Comparison of ENCODE assay signal across 11 cellular contexts in genomic region chr5:133746834-133747233, GRCh38.
DNase-seq lines count a peak whose midpoint lies in the region; ATAC-seq and TF ChIP-seq lines count a peak whose summit lies in the region.
"Had no signal": no experiment of that assay in that cellular context is flagged by ENCODE, and none has a peak within 500 bp of the region (broad histone marks: within the 10 kb centered on the region; RNA-seq: fewer than 3 reads in every experiment).

No MANE protein-coding gene starts in this region.

- in situ Hi-C loops in astrocyte of the spinal cord (cut with HindIII; ENCODE audit: low sequenced_read_pairs): no loop called here

- H3K4me1 Mint-ChIP-seq in stimulated activated memory B cell treated with anti-CD40 and anti-IgM and Interleukin-4, amounts not matched to agents 10 μg/mL and 1 μg/mL and 100 μg/mL, for 72 hours: peaks cover 21% of the 10 kb centered on the region

- peak; percentile 17 for TF ChIP-seq CTCF in astrocyte of the spinal cord (IDR thresholded peaks at IDR 0.05; ENCODE audit: low read depth, low read length)

- no peak for ATAC-seq in GM19035 (IDR thresholded peaks at IDR 0.05; ENCODE audit: unreplicated experiment)
- no peak for ATAC-seq in stimulated activated memory B cell treated with anti-CD40 and anti-IgM and Interleukin-4, amounts not matched to agents 10 μg/mL and 1 μg/mL and 100 μg/mL, for 72 hours
- ATAC-seq: activated T-cell treated with anti-CD3 and anti-CD28 coated beads, Interleukin-2, amount 50 U/mL, for 72 hours; sciatic nerve had no signal

- DNase-seq in NCI-H748 (lab: John Stamatoyannopoulos, UW; ENCODE audit: unreplicated experiment): peak; percentile 7
- DNase-seq in NCI-H748 treated with DMSO at 0.1 percent for 48 hours (lab: John Stamatoyannopoulos, UW): no peak
- peak; percentile 3 for DNase-seq in LHCN-M2 (ENCODE audit: low read depth)
- DNase-seq in astrocyte of the spinal cord (ENCODE audit: low read depth, low spot score): no peak
- peak; percentile 48 for DNase-seq in stimulated activated CD4-positive, alpha-beta T cell treated with anti-CD3 and anti-CD28 coated beads, Interleukin-1b, Interleukin-23, amount 100 ng/mL, for 48 hours
- no peak for DNase-seq in NCI-H524 (lab: John Stamatoyannopoulos, UW)

- no peaks in the 10 kb centered on the region for H3K9me3 Mint-ChIP-seq in stimulated activated memory B cell treated with anti-CD40 and anti-IgM and Interleukin-4, amounts not matched to agents 10 μg/mL and 1 μg/mL and 100 μg/mL, for 72 hours
- H3K9me3 Mint-ChIP-seq: activated T-cell treated with anti-CD3 and anti-CD28 coated beads, Interleukin-2, amount 50 U/mL, for 72 hours had no signal

- no peaks in the 10 kb centered on the region for H3K36me3 Mint-ChIP-seq in stimulated activated memory B cell treated with anti-CD40 and anti-IgM and Interleukin-4, amounts not matched to agents 10 μg/mL and 1 μg/mL and 100 μg/mL, for 72 hours

- H3K4me3 Mint-ChIP-seq in stimulated activated memory B cell treated with anti-CD40 and anti-IgM and Interleukin-4, amounts not matched to agents 10 μg/mL and 1 μg/mL and 100 μg/mL, for 72 hours: no peak overlapping the region
- H3K4me3 Mint-ChIP-seq: activated T-cell treated with anti-CD3 and anti-CD28 coated beads, Interleukin-2, amount 50 U/mL, for 72 hours had no signal

- no peak overlapping the region for H3K4me3 ChIP-seq in astrocyte of the spinal cord (ENCODE audit: low read depth, low read length)
- H3K4me3 ChIP-seq: thoracic aorta had no signal

- H3K27ac Mint-ChIP-seq in stimulated activated memory B cell treated with anti-CD40 and anti-IgM and Interleukin-4, amounts not matched to agents 10 μg/mL and 1 μg/mL and 100 μg/mL, for 72 hours: no peak overlapping the region
- H3K27ac Mint-ChIP-seq: activated T-cell treated with anti-CD3 and anti-CD28 coated beads, Interleukin-2, amount 50 U/mL, for 72 hours had no signal

- peaks cover 20% of the 10 kb centered on the region for H3K27me3 Mint-ChIP-seq in stimulated activated memory B cell treated with anti-CD40 and anti-IgM and Interleukin-4, amounts not matched to agents 10 μg/mL and 1 μg/mL and 100 μg/mL, for 72 hours

Comparison
In these comparisons a context has a peak if more than half of its experiments do, and no peak if none do; other contexts are left out.
1. DNase-seq: peak in NCI-H748 (single experiment), LHCN-M2 (single experiment) and stimulated activated CD4-positive, alpha-beta T cell treated with anti-CD3 and anti-CD28 coated beads, Interleukin-1b, Interleukin-23, amount 100 ng/mL, for 48 hours (single experiment); none in NCI-H748 treated with DMSO at 0.1 percent for 48 hours (single experiment), astrocyte of the spinal cord (single experiment) and NCI-H524 (0 of 2).